Comparison of ENCODE assay signal across 8 cellular contexts in genomic region chr18:77131652-77132368, GRCh38. TPM values are rescaled to one million over a fixed set of nuclear protein-coding genes. Genes with fewer than 3 reads are reported as not detected.
A peak's percentile ranks its signal among the peaks of the same experiment; 100 is the strongest.
DNase-seq lines count a peak whose midpoint lies in the region; ATAC-seq, FAIRE-seq and TF ChIP-seq lines count a peak whose summit lies in the region.

No MANE protein-coding gene starts in this region.

- H4K8ac ChIP-seq in H1 (ENCODE audit: extremely low read depth, insufficient read depth, low read length) = no peak overlapping the region; the same call in 1 of the 2 replicates

- no peak overlapping the region for H2AFZ ChIP-seq in H1 (ENCODE audit: low read length)

- H3K23ac ChIP-seq in H1 (ENCODE audit: insufficient read length) = no peak overlapping the region

- H3K4me3 ChIP-seq in HL-60 (replicated peaks; ENCODE audit: insufficient read depth, low read length) (peak overlapping the region; percentile 72), WI38 (ENCODE audit: low read depth, low read length) (peak overlapping the region; percentile 51), H1 (ENCODE audit: extremely low read depth in 1 of 4, insufficient read depth in 2 of 4, low read depth in 3 of 4, low read length in 4 of 4) (peak overlapping the region; percentile 44 to 84 (median 60)), upper lobe of right lung (peak overlapping the region; percentile 85)

- ATAC-seq in GM21381 (IDR thresholded peaks at IDR 0.05; ENCODE audit: unreplicated experiment) (peak; percentile 52), upper lobe of right lung (peak; percentile 79)

- H3K79me2 ChIP-seq in H1 (ENCODE audit: control insufficient read depth in 1 of 2, insufficient read depth in 2 of 2, low read length in 2 of 2) = peaks cover 0 to 4% of the 10 kb centered on the region in 2 experiments; a peak in 1 of 4 replicates

- no peak overlapping the region for H4K5ac ChIP-seq in H1 (ENCODE audit: insufficient read length, low read depth, low read length)

- 0 out of 2 replicates have a peak, but pooled peaks cover 2% of the 10 kb centered on the region for H3K79me1 ChIP-seq in H1 (ENCODE audit: low read depth, low read length)

- no peak overlapping the region for H3K18ac ChIP-seq in H1 (ENCODE audit: extremely low read depth, low read length)

- H3K36me3 ChIP-seq in H1 (ENCODE audit: control insufficient read depth in 2 of 4, insufficient read depth in 4 of 4, low read length in 3 of 4) (no peaks in the 10 kb centered on the region), upper lobe of right lung (no peaks in the 10 kb centered on the region)

- peaks cover 0 to 2% of the 10 kb centered on the region in 2 experiments for H4K20me1 ChIP-seq in H1 (replicated peaks in 1 of 2; ENCODE audit: control insufficient read depth in 1 of 2, insufficient read depth in 2 of 2, low read length in 2 of 2)

- no peak overlapping the region for H4K91ac ChIP-seq in H1 (replicated peaks; ENCODE audit: insufficient read length, low read length)

- H3K4ac ChIP-seq in H1 (replicated peaks; ENCODE audit: insufficient read length, low read depth, low read length) = no peak overlapping the region

- CTCF ChIA-PET in H1 (lab: Charles Lee; ENCODE audit: partially characterized antibody) = interaction anchor here (0.8 to 1.7 kb wide), 5 partner anchors 9 to 148 kb away, joined by 3 to 5 read pairs (median 5); no protein-coding TSS in a partner anchor

- no peak overlapping the region for H2BK15ac ChIP-seq in H1 (ENCODE audit: low read length)

- no peaks in the 10 kb centered on the region for H3K9me3 ChIP-seq in H1 (ENCODE audit: insufficient read depth in 2 of 2, low read depth in 1 of 2, low read length in 1 of 2)
- H3K9me3 ChIP-seq in upper lobe of right lung = no peaks in the 10 kb centered on the region

- H3K9ac ChIP-seq in H1 (replicated peaks in 1 of 4; ENCODE audit: extremely low read depth in 1 of 4, low read depth in 3 of 4, low read length in 3 of 4) = peak overlapping the region in 1 of 4 experiments; percentile 80; a peak in 2 of 7 replicates

- DNase-seq in EL = peak; percentile 41
- peak in 1 of 2 experiments; percentile 73 for DNase-seq in HL-60 (ENCODE audit: low read depth in 1 of 2, low spot score in 1 of 2)
- no peak for DNase-seq in H1 (ENCODE audit: low read depth in 1 of 2, low spot score in 2 of 2)
- DNase-seq in mucosa of gallbladder (ENCODE audit: low spot score) = peak; percentile 66
- DNase-seq in upper lobe of right lung = peak; percentile 91
- no peak for DNase-seq in NCI-H2081 treated with DMSO at 0.1 percent for 48 hours (lab: John Stamatoyannopoulos, UW)

- no peak overlapping the region for H2BK12ac ChIP-seq in H1 (ENCODE audit: low read depth, low read length)

- no peak for TF ChIP-seq RAD21 in H1 (IDR thresholded peaks at IDR 0.05 in 1 of 2, conservative IDR thresholded peaks at IDR 0.05 in 1 of 2; ENCODE audit: low read depth in 2 of 2, low read length in 2 of 2)

- 2% methylated on average over 19 of the region's 76 CpGs; no CpG with 5 or more reads in 1 of the 2 experiments for WGBS in H1 (ENCODE audit: extremely low coverage in 1 of 2, insufficient coverage in 1 of 2, insufficient read length in 1 of 2, insufficient replicate concordance in 2 of 2, low coverage in 1 of 2, low lambda C conversion rate in 2 of 2, missing lambda C conversion rate in 1 of 2), 2 experiments

- intact Hi-C loops in upper lobe of right lung (cut with DNase I) = no loop called here

- H3K14ac ChIP-seq in H1 (ENCODE audit: insufficient read length) = no peak overlapping the region

- peak overlapping the region; percentile 77 to 89 for H3K4me2 ChIP-seq in H1 (ENCODE audit: insufficient read depth in 1 of 2, low read depth in 2 of 2, low read length in 2 of 2)

- TF ChIP-seq CTCF in HL-60 (IDR thresholded peaks at IDR 0.05; ENCODE audit: insufficient read depth, low read length) = no peak
- no peak for TF ChIP-seq CTCF in WI38 (IDR thresholded peaks at IDR 0.05; ENCODE audit: low read depth, low read length)
- TF ChIP-seq CTCF in H1 (IDR thresholded peaks at IDR 0.05; ENCODE audit: control extremely low read depth in 1 of 3, insufficient read depth in 1 of 3, low read depth in 1 of 3, low read length in 3 of 3) = no peak
- no peak for TF ChIP-seq CTCF in upper lobe of right lung (IDR thresholded peaks at IDR 0.05)

- no peak for FAIRE-seq in H1 (lab: Jason Lieb, UNC)

- no peak overlapping the region for H2BK120ac ChIP-seq in H1 (replicated peaks; ENCODE audit: low read depth, low read length)

- H3K27ac ChIP-seq in HL-60 (replicated peaks) (peak overlapping the region; percentile 97), H1 (ENCODE audit: low read depth, low read length) (no peak overlapping the region), upper lobe of right lung (peak overlapping the region; percentile 94)

- TF ChIP-seq EP300 in H1 (IDR thresholded peaks at IDR 0.05; ENCODE audit: borderline replicate concordance in 1 of 2, low read depth in 2 of 2, low read length in 2 of 2) = no peak

- H2AK5ac ChIP-seq in H1 (ENCODE audit: low read depth, low read length) = no peak overlapping the region

- no peak overlapping the region for H3K56ac ChIP-seq in H1 (replicated peaks; ENCODE audit: insufficient read length, low read depth, low read length)

- H2BK20ac ChIP-seq in H1 (ENCODE audit: low read length) = no peak overlapping the region

- H3K27me3 ChIP-seq in HL-60 (ENCODE audit: insufficient read depth, poor library complexity, severe bottlenecking) (no peaks in the 10 kb centered on the region), H1 (replicated peaks in 1 of 4; ENCODE audit: control insufficient read depth in 3 of 4, extremely low read depth in 1 of 4, insufficient read depth in 3 of 4, low read length in 3 of 4) (peaks cover 4 to 40% (median 27%) of the 10 kb centered on the region in 4 experiments; a peak in 6 of 7 replicates), upper lobe of right lung (no peaks in the 10 kb centered on the region)

- H2BK5ac ChIP-seq in H1 (ENCODE audit: low read depth, low read length) = no peak overlapping the region

- POLR2A ChIA-PET in H1 (lab: Charles Lee; ENCODE audit: partially characterized antibody) = interaction anchor here (0.7 to 1.9 kb wide), 4 partner anchors 9 to 34 kb away, joined by 3 to 7 read pairs (median 4); no protein-coding TSS in a partner anchor

- H3K4me1 ChIP-seq in H1 (replicated peaks in 1 of 4; ENCODE audit: control insufficient read depth in 3 of 4, insufficient read depth in 4 of 4, low read length in 3 of 4) (peaks cover 0 to 12% (median 5%) of the 10 kb centered on the region in 4 experiments; a peak in 3 of 7 replicates), upper lobe of right lung (peaks cover 33% of the 10 kb centered on the region)

- no peak for TF ChIP-seq POLR2A in H1 (IDR thresholded peaks at IDR 0.05; ENCODE audit: control extremely low read depth in 1 of 2, low read depth in 2 of 2, low read length in 2 of 2)

- peaks cover 19% of the 10 kb centered on the region; the same call in 1 of the 2 replicates for H3K23me2 ChIP-seq in H1 (ENCODE audit: low read depth, low read length)

TF ChIP-seq in H1, 55 proteins besides CTCF, POLR2A, EP300 and RAD21 (continues in another document):
- TF ChIP-seq EZH2 (IDR thresholded peaks at IDR 0.05; ENCODE audit: low read depth, low read length, severe bottlenecking) (peak; percentile 45), SP1 (IDR thresholded peaks at IDR 0.05; ENCODE audit: low read depth, low read length) (no peak), CEBPB (IDR thresholded peaks at IDR 0.05; ENCODE audit: low read depth, low read length) (no peak), MAX (IDR thresholded peaks at IDR 0.05) (peak; percentile 65), RNF2 (IDR thresholded peaks at IDR 0.05; ENCODE audit: borderline replicate concordance, low read depth, low read length, missing control alignments, poor library complexity, severe bottlenecking) (peak; percentile 1), GABPA (IDR thresholded peaks at IDR 0.05; ENCODE audit: borderline replicate concordance, insufficient read depth, low read length) (no peak), EGR1 (IDR thresholded peaks at IDR 0.05; ENCODE audit: borderline replicate concordance, low read depth, low read length) (no peak), TCF12 (IDR thresholded peaks at IDR 0.05; ENCODE audit: low read depth, low read length) (no peak), TAF1 (IDR thresholded peaks at IDR 0.05; ENCODE audit: low read depth, low read length) (no peak), POU5F1 (IDR thresholded peaks at IDR 0.05; ENCODE audit: low read depth, low read length) (no peak), RBBP5 (IDR thresholded peaks at IDR 0.05; ENCODE audit: borderline replicate concordance, low read depth, low read length) (no peak; the same call in 1 of the 2 replicates), TAF7 (optimal IDR thresholded peaks at IDR 0.05; ENCODE audit: borderline replicate concordance, low read depth, low read length) (no peak)

RNA-seq across cellular contexts. Expression of gene MBP, which starts 0.8 kb away (rescaled TPM):
- total RNA-seq in H1 (2021; fragmentation: NEBNext Ultra II Directional; extraction: Animal tissue kit (Norgen Biotek cat#: 25700)) = 19.2 and 19.3 TPM in 2 replicates
- 6.8 and 7.7 TPM in 2 replicates for polyA plus RNA-seq in H1 (2011; rRNA removed)
- 8.9 TPM for polyA plus RNA-seq in H1 (2011; cell fraction: cytosol; rRNA removed)
- 14.2 TPM for polyA plus RNA-seq in H1 (2011; cell fraction: nucleus; rRNA removed)
- 6.1 to 8.2 TPM (median 7.4 TPM) in 4 replicates for polyA plus RNA-seq in H1 (2012, experiment 1 of 2)
- polyA plus RNA-seq in H1 (2012, experiment 2 of 2) = 2.2 TPM
- polyA plus RNA-seq in H1 (2013, experiment 1 of 2) = 13.3 TPM
- polyA plus RNA-seq in H1 (2013, experiment 2 of 2) = 12.9 TPM
- 13.3 and 15.9 TPM in 2 replicates for polyA minus RNA-seq in H1 (2011; rRNA and poly(A)+ RNA removed)
- 16.8 TPM for polyA minus RNA-seq in H1 (2011; cell fraction: cytosol; rRNA and poly(A)+ RNA removed)
- 11.4 TPM for polyA minus RNA-seq in H1 (2011; cell fraction: nucleus; rRNA and poly(A)+ RNA removed)
- total RNA-seq in mucosa of gallbladder (91.4 TPM), upper lobe of right lung (78.9 TPM)

Comparison
In these comparisons a context has a peak if more than half of its experiments do, and no peak if none do; other contexts are left out.
1. DNase-seq: peak in EL (single experiment), mucosa of gallbladder (single experiment) and upper lobe of right lung (single experiment); none in H1 (0 of 2) and NCI-H2081 treated with DMSO at 0.1 percent for 48 hours (single experiment).
2. Peak in every context shown above with its lines, with median percentiles within 50 percentile points of each other: H3K4me3 ChIP-seq.